8 cellular contexts compared by ENCODE assay signal in genomic region chr13:97221989-97222700, GRCh38. TPM values are rescaled to one million over a fixed set of nuclear protein-coding genes. Genes with fewer than 3 reads are reported as not detected.
DNase-seq lines count a peak whose midpoint lies in the region; ATAC-seq and TF ChIP-seq lines count a peak whose summit lies in the region.

TSS of gene MBNL2 (plus strand) at chr13:97222333. CDS start at chr13:97276236, 53,903 bp downstream.

- H3K9me3 ChIP-seq in psoas muscle, result no peaks in the 10 kb centered on the region

- H3K36me3 ChIP-seq in psoas muscle (ENCODE audit: insufficient read depth in 1 of 2, low read depth in 1 of 2), result no peaks in the 10 kb centered on the region
- H3K36me3 ChIP-seq in urinary bladder (ENCODE audit: insufficient read depth), result no peaks in the 10 kb centered on the region

- TF ChIP-seq CTCF in GM13977 (IDR thresholded peaks at IDR 0.05; ENCODE audit: extremely low read depth, insufficient read depth, missing control alignments) (no peak), psoas muscle (IDR thresholded peaks at IDR 0.05) (no peak)

- 5 to 6% (median 5%) methylated on average over 15 of the region's 15 CpGs for WGBS in psoas muscle, 3 donors
- 3% methylated on average over 15 of the region's 15 CpGs for WGBS in urinary bladder

- DNase-seq in GM13977 (ENCODE audit: low spot score) (peak; percentile 81), NCI-H146 (lab: John Stamatoyannopoulos, UW) (peak; percentile 59), T-helper 2 cell (peak; percentile 64 to 95 (median 79)), left ventricle myocardium superior (peak; percentile 90), psoas muscle (peak; percentile 86 to 92)

- no peaks in the 10 kb centered on the region for H3K27me3 ChIP-seq in psoas muscle (ENCODE audit: insufficient read depth in 3 of 3, low read length in 2 of 3)

- H3K27ac ChIP-seq in angular gyrus (ENCODE audit: low read depth, low read length), result peak within 1 kb of the TSS; percentile 96
- H3K27ac ChIP-seq in psoas muscle, result peak within 1 kb of the TSS; percentile 89
- H3K27ac ChIP-seq in urinary bladder (ENCODE audit: low read depth), result peak within 1 kb of the TSS; percentile 34

- H3K4me3 ChIP-seq in psoas muscle, result peak within 1 kb of the TSS; percentile 83
- peak within 1 kb of the TSS; percentile 92 for H3K4me3 ChIP-seq in urinary bladder (ENCODE audit: low read depth, low read length)

- ATAC-seq in HG02870 (IDR thresholded peaks at IDR 0.05; ENCODE audit: unreplicated experiment) (peak; percentile 98), left ventricle myocardium superior (peak; percentile 93), psoas muscle (peak; percentile 90 to 95 (median 92))

- intact Hi-C loops in left ventricle myocardium superior (cut with micrococcal nuclease) (loop anchor here (5.0 kb wide), 1 partner anchor 120 kb away; no protein-coding TSS in a partner anchor), psoas muscle (cut with DNase I) (loop anchor here (2.0 to 10.0 kb wide), 4 partner anchors 95 to 213 kb away; partner anchors contain the start of gene RAP2A (in 1 of the 2))

- in situ Hi-C loops in GM13977 (cut with MboI; ENCODE audit: low pct_unique_long_range_greater_than_20kb, low sequenced_read_pairs, unreplicated experiment), result no loop called here

- H3K4me1 ChIP-seq in psoas muscle (peaks cover 15% of the 10 kb centered on the region), urinary bladder (ENCODE audit: insufficient read depth) (peaks cover 3% of the 10 kb centered on the region)

RNA-seq across cellular contexts. Expression of gene MBNL2, which starts in this region (rescaled TPM):
- total RNA-seq in left ventricle myocardium superior (66.7 TPM), psoas muscle (10 to 100 TPM; 54.3 to 93.1 (median 77.8) TPM), urinary bladder (139 TPM)
- polyA plus RNA-seq in psoas muscle (10 to 100 TPM; 13.3 to 61.9 (median 27.4) TPM), urinary bladder (33.3 TPM)

Comparison
In these comparisons a context has a peak if more than half of its experiments do, and no peak if none do; other contexts are left out.
1. Peak in every context shown above with its lines: DNase-seq, ATAC-seq, H3K4me3 ChIP-seq and H3K27ac ChIP-seq.
2. H3K27ac ChIP-seq: peak in every context shown above with its lines; median percentile 96 in angular gyrus; 89 in psoas muscle; 34 in urinary bladder.